8 cellular contexts compared by ENCODE assay signal in genomic region chr17:12665263-12666210, GRCh38. TPM values are rescaled to one million over a fixed set of nuclear protein-coding genes. Genes with fewer than 3 reads are reported as not detected.
DNase-seq lines count a peak whose midpoint lies in the region; ATAC-seq and TF ChIP-seq lines count a peak whose summit lies in the region.

Gene MYOCD (plus strand): TSS chr17:12665890. CDS start chr17:12666189, 299 bp downstream.

- no peaks in the 10 kb centered on the region for H3K4me1 ChIP-seq in SK-N-SH (ENCODE audit: control insufficient read depth in 1 of 2, insufficient read depth in 2 of 2, low read depth in 1 of 2, low read length in 1 of 2)

- H3K9me2 ChIP-seq in SK-N-SH = no peaks in the 10 kb centered on the region

- intact Hi-C loops in left ventricle myocardium superior (cut with micrococcal nuclease) = loop anchor here (5.0 to 10.0 kb wide), 3 partner anchors 77 to 411 kb away; no protein-coding TSS in a partner anchor

- peaks cover 77% of the 10 kb centered on the region for H3K27me3 ChIP-seq in SK-N-SH (ENCODE audit: insufficient read depth)

- ATAC-seq in left ventricle myocardium superior = peak; percentile 68

- CTCF ChIA-PET in SK-N-SH (lab: Yijun Ruan, JAX) = interaction anchor here (1.0 kb wide), 1 partner anchor 411 kb away, joined by 3 read pairs; no protein-coding TSS in a partner anchor

- POLR2A ChIA-PET in SK-N-SH (lab: Yijun Ruan, JAX) = no interaction called here

- no peaks in the 10 kb centered on the region for H3K79me2 ChIP-seq in SK-N-SH (ENCODE audit: insufficient read depth)

- H3K9me3 ChIP-seq in SK-N-SH = no peaks in the 10 kb centered on the region

- no peaks in the 10 kb centered on the region for H3F3A ChIP-seq in SK-N-SH (replicated peaks; ENCODE audit: insufficient read depth)

- DNase-seq in SK-N-SH (peak; percentile 28), left ventricle myocardium superior (peak; percentile 73), retina (peak; percentile 87), COLO829 (ENCODE audit: low spot score) (no peak), occipital lobe (lab: John Stamatoyannopoulos, UW) (no peak), foreskin melanocyte (no peak)
- DNase-seq in activated CD4-positive, alpha-beta T cell treated with anti-CD3 and anti-CD28 coated beads, Interleukin-2, amount 50 U/mL, for 4 hours = no peak

- no peak within 1 kb of the TSS for H3K27ac ChIP-seq in SK-N-SH (ENCODE audit: low read depth in 2 of 2, low read length in 1 of 2)

- peak within 1 kb of the TSS; percentile 74 for H3K4me2 ChIP-seq in SK-N-SH

- H4K20me1 ChIP-seq in SK-N-SH (ENCODE audit: insufficient read depth) = no peaks in the 10 kb centered on the region

- no peak for TF ChIP-seq CTCF in SK-N-SH (IDR thresholded peaks at IDR 0.05)

- no peak within 1 kb of the TSS for H3K9ac ChIP-seq in SK-N-SH

- H2AFZ ChIP-seq in SK-N-SH (ENCODE audit: low read depth) = no peak within 1 kb of the TSS

- no peak for TF ChIP-seq EP300 in SK-N-SH (IDR thresholded peaks at IDR 0.05; ENCODE audit: borderline replicate concordance in 1 of 2, low read depth in 1 of 2, low read length in 1 of 2)

- H3K4me3 ChIP-seq in GM08714 (ENCODE audit: low read length) = peak within 1 kb of the TSS; percentile 29; the same call in 1 of the 2 replicates
- H3K4me3 ChIP-seq in SK-N-SH (ENCODE audit: low read depth in 2 of 2, low read length in 1 of 2) = peak within 1 kb of the TSS; percentile 19 to 52; a peak in 3 of 4 replicates

- 3% methylated on average over 39 of the region's 78 CpGs for WGBS in SK-N-SH (ENCODE audit: low lambda C conversion rate)

- TF ChIP-seq RAD21 in SK-N-SH (IDR thresholded peaks at IDR 0.05; ENCODE audit: low read length) = no peak

- H3K36me3 ChIP-seq in SK-N-SH (replicated peaks in 1 of 2; ENCODE audit: control insufficient read depth in 1 of 2, insufficient read depth in 2 of 2, low read length in 1 of 2) = no peaks in the 10 kb centered on the region

TF ChIP-seq in SK-N-SH, 30 proteins besides CTCF, POLR2A, EP300 and RAD21:
- TF ChIP-seq EZH2phosphoT487 (IDR thresholded peaks at IDR 0.05; ENCODE audit: borderline replicate concordance, low read depth) = peak; percentile 65; the same call in 1 of the 2 replicates
- TF ChIP-seq RFX5 (IDR thresholded peaks at IDR 0.05; ENCODE audit: low read length) = no peak

RNA-seq across cellular contexts. Expression of gene MYOCD, which starts in this region (rescaled TPM):
- polyA plus RNA-seq in SK-N-SH (2012; rRNA removed) = not detected in 2 replicates
- polyA plus RNA-seq in SK-N-SH (2012; cell fraction: cytosol; rRNA removed) = not detected in 2 replicates
- polyA plus RNA-seq in SK-N-SH (2012; cell fraction: nucleus; rRNA removed) = not detected in 2 replicates
- total RNA-seq in left ventricle myocardium superior (35.7 TPM), occipital lobe (0.16 TPM)

Comparison
In these comparisons a context has a peak if more than half of its experiments do, and no peak if none do; other contexts are left out.
1. RNA of gene MYOCD (total RNA-seq): 35.7 TPM in left ventricle myocardium superior (single experiment); 0.16 TPM in occipital lobe (single experiment); every median in the first group is over 10 times any median in the second.
2. Peak in DNase-seq, H3K4me3 ChIP-seq and H3K4me2 ChIP-seq in SK-N-SH; RNA of the gene not detected or under 1 TPM.
3. DNase-seq: peak in left ventricle myocardium superior (single experiment) and retina (single experiment); none in COLO829 (single experiment), activated CD4-positive, alpha-beta T cell treated with anti-CD3 and anti-CD28 coated beads, Interleukin-2, amount 50 U/mL, for 4 hours (0 of 2), occipital lobe (single experiment) and foreskin melanocyte (single experiment).